ENCODE assay signal across 9 cellular contexts in the genomic region with DNA sequence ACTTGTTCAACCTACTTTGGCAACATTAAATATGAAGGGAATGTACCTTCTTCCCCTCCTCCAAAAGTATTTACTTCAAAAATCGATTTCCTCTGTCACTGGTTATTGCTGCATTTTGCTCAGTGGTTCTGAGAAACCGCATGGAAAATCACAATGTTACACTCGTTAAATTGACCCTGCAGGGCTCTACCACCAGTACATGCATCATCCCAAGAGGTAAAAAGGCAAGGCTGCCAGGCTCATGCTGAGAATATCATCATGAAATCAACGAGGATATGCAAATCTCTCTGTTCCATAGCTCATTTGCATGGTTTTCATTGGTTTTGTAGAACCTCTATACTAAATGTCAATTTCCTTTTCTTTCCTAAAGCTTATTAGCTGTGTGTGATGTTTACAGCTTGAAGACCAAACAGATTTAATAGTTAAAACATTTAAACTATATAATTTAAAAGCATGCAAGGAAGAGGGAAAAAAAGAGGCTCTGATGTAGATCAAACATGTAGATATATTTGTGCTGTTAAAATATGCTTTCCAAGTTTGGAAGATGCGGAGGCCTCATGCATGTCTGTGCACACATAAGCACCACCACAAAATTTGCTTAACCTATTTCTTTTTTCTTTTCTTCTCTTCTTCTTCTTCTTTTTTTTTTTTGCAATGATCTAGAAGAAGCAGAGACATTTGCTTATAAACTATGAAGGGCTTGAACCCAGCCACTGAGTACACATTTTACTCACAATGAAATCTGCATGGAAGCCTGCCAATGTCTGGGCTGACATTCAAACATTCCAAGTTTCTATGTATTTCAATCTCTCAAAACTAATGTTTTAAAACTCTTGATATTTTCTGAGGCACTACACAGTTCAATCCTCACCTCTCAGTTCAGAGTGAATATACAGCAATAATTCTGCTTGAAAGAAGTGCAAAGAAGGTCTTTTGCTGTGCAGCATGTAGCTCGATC.
DNase-seq lines count a peak whose midpoint lies in the region; ATAC-seq, FAIRE-seq and TF ChIP-seq lines count a peak whose summit lies in the region.
"Had no signal": no experiment of that assay in that cellular context is flagged by ENCODE, and none has a peak within 500 bp of the region (broad histone marks: within the 10 kb centered on the region; RNA-seq: fewer than 3 reads in every experiment).

No MANE protein-coding gene starts in this region.

- no peaks in the 10 kb centered on the region for H3K9me3 ChIP-seq in right cardiac atrium (ENCODE audit: control insufficient read depth, low read length)
- H3K9me3 ChIP-seq in thyroid gland, result no peaks in the 10 kb centered on the region
- no peaks in the 10 kb centered on the region for H3K9me3 ChIP-seq in gastroesophageal sphincter

- in situ Hi-C loops in astrocyte of the spinal cord (cut with HindIII; ENCODE audit: low sequenced_read_pairs), result no loop called here

- WGBS in right cardiac atrium, result 71% methylated on average over 6 of the region's 6 CpGs
- WGBS in thyroid gland, 2 donors, result 74 to 77% methylated on average over 6 of the region's 6 CpGs
- WGBS in gastroesophageal sphincter (ENCODE audit: low coverage in 1 of 2), 2 donors, result 60 to 76% methylated on average over 5 to 6 of the region's 6 CpGs

- H3K27ac ChIP-seq in right cardiac atrium (ENCODE audit: low read length), result no peak overlapping the region
- peak overlapping the region in 1 of 3 donors; percentile 3 for H3K27ac ChIP-seq in thyroid gland
- H3K27ac ChIP-seq in gastroesophageal sphincter, result no peak overlapping the region

- H3K4me1 ChIP-seq in right cardiac atrium (ENCODE audit: control insufficient read depth, insufficient read depth, low read length), result peaks cover 7% of the 10 kb centered on the region
- peaks cover 8% of the 10 kb centered on the region in 2 donors for H3K4me1 ChIP-seq in thyroid gland
- peaks cover 4 to 49% (median 18%) of the 10 kb centered on the region in 3 donors for H3K4me1 ChIP-seq in gastroesophageal sphincter

- DNase-seq in right cardiac atrium (peak in 2 of 3 donors; percentile 43 to 78), cardiac septum (ENCODE audit: low spot score) (no peak), astrocyte of the spinal cord (ENCODE audit: low read depth, low spot score) (peak; percentile 73), thyroid gland (peak; percentile 50 to 55), RCC 7860 (ENCODE audit: low spot score) (no peak)
- no peak for DNase-seq in activated CD4-positive, alpha-beta T cell treated with anti-CD3 and anti-CD28 coated beads, Interleukin-2, amount 50 U/mL, for 4 hours

- intact Hi-C loops in right cardiac atrium (cut with DNase I), result no loop called here
- intact Hi-C loops in cardiac septum (cut with DNase I), result no loop called here
- intact Hi-C loops in thyroid gland (cut with DNase I), result no loop called here

- TF ChIP-seq POLR2A in thyroid gland (IDR thresholded peaks at IDR 0.05), result no peak
- no peak for TF ChIP-seq POLR2A in gastroesophageal sphincter (IDR thresholded peaks at IDR 0.05)

- ATAC-seq in right cardiac atrium (no peak), HG02973 (IDR thresholded peaks at IDR 0.05; ENCODE audit: unreplicated experiment) (peak; percentile 48), gastroesophageal sphincter (no peak)

- no peak for TF ChIP-seq EP300 in gastroesophageal sphincter (IDR thresholded peaks at IDR 0.05)

- TF ChIP-seq CTCF in astrocyte of the spinal cord (IDR thresholded peaks at IDR 0.05; ENCODE audit: low read depth, low read length) (no peak), thyroid gland (IDR thresholded peaks at IDR 0.05) (no peak), gastroesophageal sphincter (IDR thresholded peaks at IDR 0.05) (no peak)

- no peaks in the 10 kb centered on the region for H3K27me3 ChIP-seq in right cardiac atrium (ENCODE audit: control insufficient read depth, insufficient read depth)
- H3K27me3 ChIP-seq in thyroid gland, result no peaks in the 10 kb centered on the region
- no peaks in the 10 kb centered on the region for H3K27me3 ChIP-seq in gastroesophageal sphincter

- no peak for FAIRE-seq in RCC 7860 (lab: Jason Lieb, UNC)
- FAIRE-seq: D721Med had no signal

- H3K36me3 ChIP-seq in thyroid gland (no peaks in the 10 kb centered on the region), gastroesophageal sphincter (no peaks in the 10 kb centered on the region)

- H3K4me3 ChIP-seq in right cardiac atrium (ENCODE audit: low read length), result no peak overlapping the region
- H3K4me3 ChIP-seq in astrocyte of the spinal cord (ENCODE audit: low read depth, low read length), result no peak overlapping the region
- H3K4me3 ChIP-seq in thyroid gland (replicated peaks in 1 of 3), result no peak overlapping the region
- H3K4me3 ChIP-seq in gastroesophageal sphincter, result no peak overlapping the region

Comparison
In these comparisons a context has a peak if more than half of its experiments do, and no peak if none do; other contexts are left out.
1. DNase-seq: peak in right cardiac atrium (2 of 3), astrocyte of the spinal cord (single experiment) and thyroid gland (2 of 2); none in cardiac septum (single experiment), activated CD4-positive, alpha-beta T cell treated with anti-CD3 and anti-CD28 coated beads, Interleukin-2, amount 50 U/mL, for 4 hours (0 of 2) and RCC 7860 (single experiment).